Comparison of ENCODE assay signal across 8 cellular contexts in the genomic region with DNA sequence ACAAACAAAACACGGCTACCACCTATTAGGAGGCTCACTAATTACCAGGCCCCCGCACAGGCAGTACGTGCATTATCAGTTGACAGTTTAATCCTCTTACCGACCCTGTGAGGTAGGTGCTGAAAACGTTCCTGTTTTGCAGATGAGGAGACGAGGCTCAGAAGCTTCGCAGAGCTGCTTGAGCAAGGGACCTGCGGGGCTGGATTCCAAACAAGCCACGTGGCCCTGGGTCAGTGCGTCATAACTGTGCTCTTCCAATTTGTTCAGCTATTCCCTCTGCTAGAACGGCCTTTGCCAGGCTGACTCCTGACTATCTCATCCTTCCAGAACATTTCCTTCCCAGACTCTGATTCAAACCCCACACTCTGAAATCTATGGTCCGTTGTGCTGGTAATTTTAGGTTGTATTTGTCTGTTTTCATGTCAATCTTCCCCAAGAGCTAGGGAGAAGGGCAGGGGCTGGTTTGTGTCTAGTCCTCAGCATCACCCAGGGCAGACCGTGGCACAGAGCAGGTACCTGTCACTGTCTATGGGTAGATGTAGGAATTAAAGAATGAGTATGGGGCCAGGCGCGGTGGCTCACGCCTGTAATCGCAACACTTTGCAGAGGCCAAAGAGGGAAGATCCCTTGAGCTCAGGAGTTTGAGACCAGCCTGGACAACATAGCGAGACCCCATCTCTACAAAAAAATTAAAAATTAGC. TPM values are rescaled to one million over a fixed set of nuclear protein-coding genes. Genes with fewer than 3 reads are reported as not detected.
A peak's percentile ranks its signal among the peaks of the same experiment; 100 is the strongest.
DNase-seq lines count a peak whose midpoint lies in the region; TF ChIP-seq lines count a peak whose summit lies in the region.

No MANE protein-coding gene starts in this region.

- TF ChIP-seq POLR2A in transverse colon (IDR thresholded peaks at IDR 0.05) (no peak), erythroblast (IDR thresholded peaks at IDR 0.05; ENCODE audit: low read length) (no peak)

- TF ChIP-seq CTCF in endodermal cell (conservative IDR thresholded peaks at IDR 0.05) (no peak), mesothelial cell of epicardium (IDR thresholded peaks at IDR 0.05; ENCODE audit: unreplicated experiment) (no peak), transverse colon (IDR thresholded peaks at IDR 0.05) (no peak)

- H3K27me3 ChIP-seq in endodermal cell (ENCODE audit: control insufficient read depth, insufficient read depth, low read length, poor library complexity, severe bottlenecking) (no peaks in the 10 kb centered on the region), transverse colon (no peaks in the 10 kb centered on the region)

- no peaks in the 10 kb centered on the region for H3K27me3 Mint-ChIP-seq in endodermal cell (ENCODE audit: insufficient read depth)
- no peaks in the 10 kb centered on the region for H3K27me3 Mint-ChIP-seq in mesothelial cell of epicardium (ENCODE audit: low read depth)
- no peaks in the 10 kb centered on the region for H3K27me3 Mint-ChIP-seq in T-helper 2 cell treated with Interferon-gamma antibody and Interleukin-4, amounts not matched to agents 5 μg/mL and 100 μg/mL, for 36 hours (ENCODE audit: low read depth)

- in situ Hi-C loops in transverse colon (cut with MboI; ENCODE audit: low pct_ligation_motif_present in 1 of 4, low pct_unique_long_range_greater_than_20kb in 1 of 4, low sequenced_read_pairs in 3 of 4): no loop called here

- peaks cover 14% of the 10 kb centered on the region for H3K9me3 Mint-ChIP-seq in endodermal cell
- peaks cover 6% of the 10 kb centered on the region for H3K9me3 Mint-ChIP-seq in mesothelial cell of epicardium
- H3K9me3 Mint-ChIP-seq in T-helper 2 cell treated with Interferon-gamma antibody and Interleukin-4, amounts not matched to agents 5 μg/mL and 100 μg/mL, for 36 hours: peaks cover 3% of the 10 kb centered on the region

- WGBS in endodermal cell (ENCODE audit: insufficient coverage in 1 of 2, insufficient read length in 1 of 2), 2 experiments: 74 to 80% methylated on average over 12 to 18 of the region's 18 CpGs
- 67 to 83% methylated on average over 1 to 18 of the region's 18 CpGs for WGBS in transverse colon (ENCODE audit: low coverage in 1 of 2), 2 donors

- H3K36me3 ChIP-seq in endodermal cell (ENCODE audit: control insufficient read depth, insufficient read depth, low read length) (peaks cover 10% of the 10 kb centered on the region), transverse colon (no peaks in the 10 kb centered on the region)

- TF ChIP-seq EP300 in transverse colon (IDR thresholded peaks at IDR 0.05; ENCODE audit: low read depth): peak; percentile 62

- H3K4me1 ChIP-seq in endodermal cell (ENCODE audit: control insufficient read depth, insufficient read depth, low read length): peaks cover 8% of the 10 kb centered on the region
- H3K4me1 ChIP-seq in transverse colon: peaks cover 22 to 71% (median 43%) of the 10 kb centered on the region in 4 donors

- peak overlapping the region; percentile 16 for H3K9ac ChIP-seq in endodermal cell (ENCODE audit: extremely low read depth, low read length, poor library complexity, severe bottlenecking)

- intact Hi-C loops in transverse colon (cut with DNase I; ENCODE audit: low total_unique reads): no loop called here

- H3K4me3 ChIP-seq in endodermal cell (ENCODE audit: low read length) (no peak overlapping the region), transverse colon (no peak overlapping the region)

- H3K27ac Mint-ChIP-seq in endodermal cell: peak overlapping the region; percentile 87
- H3K27ac Mint-ChIP-seq in mesothelial cell of epicardium: peak overlapping the region; percentile 13
- H3K27ac Mint-ChIP-seq in T-helper 2 cell treated with Interferon-gamma antibody and Interleukin-4, amounts not matched to agents 5 μg/mL and 100 μg/mL, for 36 hours: no peak overlapping the region

- H3K9me3 ChIP-seq in endodermal cell (ENCODE audit: control insufficient read depth, low read length) (peaks cover 14% of the 10 kb centered on the region), transverse colon (no peaks in the 10 kb centered on the region)

- H3K4me3 Mint-ChIP-seq in endodermal cell: no peak overlapping the region
- H3K4me3 Mint-ChIP-seq in mesothelial cell of epicardium: no peak overlapping the region
- no peak overlapping the region for H3K4me3 Mint-ChIP-seq in T-helper 2 cell treated with Interferon-gamma antibody and Interleukin-4, amounts not matched to agents 5 μg/mL and 100 μg/mL, for 36 hours

- DNase-seq in NCI-H69 (lab: John Stamatoyannopoulos, UW) (peak; percentile 83), endodermal cell (peak; percentile 77), mesothelial cell of epicardium (ENCODE audit: low spot score in 2 of 2, unreplicated experiment in 2 of 2) (no peak), transverse colon (peak; percentile 64), DMS53 treated with DMSO at 0.1 percent for 48 hours (lab: John Stamatoyannopoulos, UW; ENCODE audit: unreplicated experiment) (no peak), erythroblast (lab: John Stamatoyannopoulos, UW) (no peak), HK-2 (ENCODE audit: unreplicated experiment) (no peak)
- no peak for DNase-seq in T-helper 2 cell treated with Interferon-gamma antibody and Interleukin-4, amounts not matched to agents 5 μg/mL and 100 μg/mL, for 36 hours (ENCODE audit: low spot score)

- H3K4me1 Mint-ChIP-seq in endodermal cell: peaks cover 25% of the 10 kb centered on the region
- H3K4me1 Mint-ChIP-seq in mesothelial cell of epicardium: peaks cover 5% of the 10 kb centered on the region
- peaks cover 9% of the 10 kb centered on the region for H3K4me1 Mint-ChIP-seq in T-helper 2 cell treated with Interferon-gamma antibody and Interleukin-4, amounts not matched to agents 5 μg/mL and 100 μg/mL, for 36 hours (ENCODE audit: low read depth)

- peaks cover 18% of the 10 kb centered on the region for H3K36me3 Mint-ChIP-seq in endodermal cell (ENCODE audit: low read depth)
- H3K36me3 Mint-ChIP-seq in mesothelial cell of epicardium: peaks cover 12% of the 10 kb centered on the region
- no peaks in the 10 kb centered on the region for H3K36me3 Mint-ChIP-seq in T-helper 2 cell treated with Interferon-gamma antibody and Interleukin-4, amounts not matched to agents 5 μg/mL and 100 μg/mL, for 36 hours (ENCODE audit: low read depth)

- peak overlapping the region; percentile 12 for H3K27ac ChIP-seq in endodermal cell (ENCODE audit: low read depth, low read length)
- H3K27ac ChIP-seq in transverse colon: peak overlapping the region; percentile 84 to 90 (median 88)

RNA-seq across cellular contexts. Expression of a gene that starts 28.8 kb away (rescaled TPM):
- total RNA-seq in endodermal cell: under 1 TPM; 0.18 to 0.24 TPM
- polyA plus RNA-seq in endodermal cell (2013, experiment 1 of 2): 0.36 TPM
- polyA plus RNA-seq in endodermal cell (2013, experiment 2 of 2): 0.54 TPM
- 0.29 to 0.64 TPM (median 0.58 TPM) in 3 replicates for total RNA-seq in mesothelial cell of epicardium
- total RNA-seq in transverse colon: 10 to 100 TPM; 22.9 to 26.1 (median 23.2) TPM

Comparison
In these comparisons a context has a peak if more than half of its experiments do, and no peak if none do; other contexts are left out.
1. DNase-seq: peak in NCI-H69 (single experiment), endodermal cell (single experiment) and transverse colon (single experiment); none in mesothelial cell of epicardium (0 of 2), DMS53 treated with DMSO at 0.1 percent for 48 hours (single experiment), T-helper 2 cell treated with Interferon-gamma antibody and Interleukin-4, amounts not matched to agents 5 μg/mL and 100 μg/mL, for 36 hours (single experiment), erythroblast (0 of 2) and HK-2 (single experiment).
2. RNA of a gene that starts 28.8 kb away (total RNA-seq): 22.9 to 26.1 TPM in transverse colon; 0.29 to 0.64 TPM in mesothelial cell of epicardium and 0.18 to 0.24 TPM in endodermal cell; every median in the first group is over 10 times any median in the second.